In the genomic region with DNA sequence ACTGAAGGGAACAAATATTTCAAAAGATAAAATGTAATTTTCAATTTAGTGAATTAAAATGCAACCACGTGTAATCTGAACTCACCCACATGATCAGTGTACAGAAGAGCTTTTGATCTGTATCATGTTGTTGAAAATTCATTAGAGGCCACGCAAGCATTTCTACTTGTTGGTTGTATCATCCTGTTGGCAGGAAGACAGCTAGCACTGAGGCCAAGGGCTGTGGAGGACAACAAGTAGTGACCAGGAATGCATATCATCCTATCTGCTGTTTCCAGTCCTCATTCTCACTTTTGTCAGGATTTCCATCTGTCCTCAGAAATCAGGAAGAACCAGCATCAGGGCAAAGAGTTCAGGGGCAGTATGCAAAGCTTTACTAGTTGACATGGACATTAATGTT, we compare ENCODE assay signal across 14 cellular contexts. TPM values are rescaled to one million over a fixed set of nuclear protein-coding genes. Genes with fewer than 3 reads are reported as not detected.
DNase-seq lines count a peak whose midpoint lies in the region; ATAC-seq and TF ChIP-seq lines count a peak whose summit lies in the region.
"Had no signal": no experiment of that assay in that cellular context is flagged by ENCODE, and none has a peak within 500 bp of the region (broad histone marks: within the 10 kb centered on the region; RNA-seq: fewer than 3 reads in every experiment).

No MANE protein-coding gene starts in this region.

- H2AK5ac ChIP-seq in IMR-90 (ENCODE audit: low read depth, low read length) (peak overlapping the region; percentile 38; the same call in 1 of the 2 replicates), neuronal stem cell (ENCODE audit: low read depth, low read length) (no peak overlapping the region)

- H3K4me3 ChIP-seq in IMR-90 (ENCODE audit: insufficient read depth, low read depth, low read length) (no peak overlapping the region), fibroblast of villous mesenchyme (ENCODE audit: low read depth, low read length) (no peak overlapping the region), neuronal stem cell (ENCODE audit: low read length in 2 of 2) (no peak overlapping the region)
- H3K4me3 ChIP-seq: BLaER1 treated with 17β-estradiol and CSF1 and Interleukin-3, amounts not matched to agents 10 nM and 100 nM; GM23338 had no signal

- ATAC-seq in IMR-90 (ENCODE audit: low read depth) = no peak

- H4K91ac ChIP-seq in IMR-90 (ENCODE audit: insufficient read depth, low read depth, low read length) = no peak overlapping the region
- no peak overlapping the region for H4K91ac ChIP-seq in neuronal stem cell (ENCODE audit: low read depth, low read length, poor library complexity)

- H3K9me3 ChIP-seq in IMR-90 (ENCODE audit: control insufficient read depth, insufficient read depth, low read length) (no peaks in the 10 kb centered on the region), neuronal stem cell (replicated peaks in 1 of 2; ENCODE audit: control insufficient read depth in 2 of 2, insufficient read depth in 1 of 2, low read depth in 1 of 2, low read length in 2 of 2) (peaks cover 0 to 10% of the 10 kb centered on the region in 2 donors)

- no peak overlapping the region for H3K23ac ChIP-seq in IMR-90 (ENCODE audit: low read depth, low read length)
- no peak overlapping the region for H3K23ac ChIP-seq in neuronal stem cell (ENCODE audit: low read depth, low read length, poor library complexity)

- H3K4me1 ChIP-seq in IMR-90 (ENCODE audit: control insufficient read depth, insufficient read depth, low read length) = peaks cover 7% of the 10 kb centered on the region; the same call in 1 of the 2 replicates
- no peaks in the 10 kb centered on the region for H3K4me1 ChIP-seq in neuronal stem cell (ENCODE audit: control insufficient read depth in 2 of 2, insufficient read depth in 1 of 2, low read depth in 1 of 2, low read length in 2 of 2)

- H4K8ac ChIP-seq in IMR-90 (ENCODE audit: low read depth in 2 of 2, low read length in 2 of 2) (no peak overlapping the region), neuronal stem cell (ENCODE audit: low read depth, low read length) (no peak overlapping the region)

- no peak overlapping the region for H2BK12ac ChIP-seq in neuronal stem cell (ENCODE audit: low read length)

- H3K4me3 Mint-ChIP-seq in MCF 10A (ENCODE audit: unreplicated experiment) = no peak overlapping the region
- H3K4me3 Mint-ChIP-seq: CD4-positive, CD25-positive, alpha-beta regulatory T cell; GM23338 had no signal

- no peak for TF ChIP-seq RAD21 in IMR-90 (IDR thresholded peaks at IDR 0.05; ENCODE audit: low read length)

- no peak overlapping the region for H3K56ac ChIP-seq in IMR-90 (ENCODE audit: extremely low read depth, insufficient read depth, low read length)

- H3K9me3 Mint-ChIP-seq in MCF 10A (ENCODE audit: unreplicated experiment) = no peaks in the 10 kb centered on the region

- H3K36me3 Mint-ChIP-seq in MCF 10A (ENCODE audit: insufficient read depth, unreplicated experiment) = no peaks in the 10 kb centered on the region

- H2BK15ac ChIP-seq in IMR-90 (ENCODE audit: low read depth, low read length) (no peak overlapping the region), neuronal stem cell (ENCODE audit: low read length) (no peak overlapping the region)

- no peaks in the 10 kb centered on the region for H3K27me3 Mint-ChIP-seq in MCF 10A (ENCODE audit: insufficient read depth, unreplicated experiment)
- H3K27me3 Mint-ChIP-seq: CD4-positive, CD25-positive, alpha-beta regulatory T cell had no signal

- H3K27ac ChIP-seq in IMR-90 (ENCODE audit: insufficient read depth, low read length) (no peak overlapping the region), neuronal stem cell (replicated peaks; ENCODE audit: low read length) (no peak overlapping the region)
- H3K27ac ChIP-seq: BLaER1 treated with 17β-estradiol and CSF1 and Interleukin-3, amounts not matched to agents 10 nM and 100 nM; HL-60 had no signal

- intact Hi-C loops in MCF 10A (cut with micrococcal nuclease) (no loop called here), IMR-90 (cut with micrococcal nuclease) (no loop called here)

- H3K4ac ChIP-seq in IMR-90 (ENCODE audit: low read depth, low read length) (no peak overlapping the region), neuronal stem cell (ENCODE audit: low read length) (no peak overlapping the region)

- no peaks in the 10 kb centered on the region for H3K4me1 Mint-ChIP-seq in MCF 10A (ENCODE audit: insufficient read depth, unreplicated experiment)

- POLR2A ChIA-PET in MCF 10A (lab: Yijun Ruan, JAX) = no interaction called here
- POLR2A ChIA-PET in IMR-90 (lab: Charles Lee; ENCODE audit: unreplicated experiment) = no interaction called here

- DNase-seq in T47D (ENCODE audit: low read depth in 1 of 2, low spot score in 1 of 2) (peak; percentile 12 to 18), MCF 10A (ENCODE audit: unreplicated experiment) (no peak), IMR-90 (no peak), fibroblast of villous mesenchyme (ENCODE audit: low read depth) (peak; percentile 21), NCI-H2171 (lab: John Stamatoyannopoulos, UW) (no peak), neuronal stem cell (ENCODE audit: low spot score) (no peak), dermis blood vessel endothelial cell (no peak)
- DNase-seq: 8988T; CD4-positive, CD25-positive, alpha-beta regulatory T cell; DMS53; H7 had no signal

- H2BK20ac ChIP-seq in IMR-90 (ENCODE audit: low read depth, low read length) = no peak overlapping the region

- H3K18ac ChIP-seq in IMR-90 (ENCODE audit: low read depth, low read length) = no peak overlapping the region
- no peak overlapping the region for H3K18ac ChIP-seq in neuronal stem cell (ENCODE audit: low read length)

- BruUV-seq in MCF 10A (replicated peaks; lab: Mats Ljungman, UMichigan) (no TSS peak), IMR-90 (replicated peaks; lab: Mats Ljungman, UMichigan) (no TSS peak)

- no peak for TF ChIP-seq POLR2A in IMR-90 (IDR thresholded peaks at IDR 0.05; ENCODE audit: low read depth, low read length)

- H2AFZ ChIP-seq in IMR-90 (replicated peaks; ENCODE audit: low read length, poor library complexity) (no peak overlapping the region), neuronal stem cell (ENCODE audit: low read length) (no peak overlapping the region)
- H2AFZ ChIP-seq: GM23338 had no signal

- no peak overlapping the region for H4K5ac ChIP-seq in IMR-90 (ENCODE audit: low read depth, low read length)

- H2AK9ac ChIP-seq in IMR-90 (replicated peaks; ENCODE audit: low read depth, low read length, poor library complexity) = no peak overlapping the region

- no peaks in the 10 kb centered on the region for H3K9me1 ChIP-seq in IMR-90 (ENCODE audit: insufficient read depth, low read length)

- H3K27ac Mint-ChIP-seq in MCF 10A (ENCODE audit: low read depth, unreplicated experiment) = no peak overlapping the region
- H3K27ac Mint-ChIP-seq: GM23338 had no signal

- H3K79me1 ChIP-seq in IMR-90 (ENCODE audit: low read depth in 1 of 2, low read length in 2 of 2) = no peaks in the 10 kb centered on the region
- no peaks in the 10 kb centered on the region for H3K79me1 ChIP-seq in neuronal stem cell (ENCODE audit: low read depth, low read length)

- CTCF ChIA-PET in MCF 10A (lab: Yijun Ruan, JAX) = interaction anchor here (0.8 kb wide), 1 partner anchor 12 kb away, joined by 3 read pairs; no protein-coding TSS in a partner anchor
- CTCF ChIA-PET in IMR-90 (lab: Yijun Ruan, JAX) = no interaction called here

- H2BK5ac ChIP-seq in IMR-90 (ENCODE audit: low read depth, low read length, poor library complexity, severe bottlenecking) (no peak overlapping the region), neuronal stem cell (ENCODE audit: low read length) (no peak overlapping the region)

- H3K36me3 ChIP-seq in IMR-90 (ENCODE audit: control insufficient read depth, insufficient read depth, low read length) (no peaks in the 10 kb centered on the region), neuronal stem cell (replicated peaks in 1 of 2; ENCODE audit: control insufficient read depth in 2 of 2, insufficient read depth in 2 of 2, low read length in 2 of 2) (no peaks in the 10 kb centered on the region)
- H3K36me3 ChIP-seq: BLaER1 treated with 17β-estradiol and CSF1 and Interleukin-3, amounts not matched to agents 10 nM and 100 nM had no signal

- H3K9ac ChIP-seq in IMR-90 (ENCODE audit: low read depth, low read length) = no peak overlapping the region
- no peak overlapping the region for H3K9ac ChIP-seq in neuronal stem cell (ENCODE audit: low read depth, low read length, poor library complexity)
- H3K9ac ChIP-seq: BLaER1 treated with 17β-estradiol and CSF1 and Interleukin-3, amounts not matched to agents 10 nM and 100 nM had no signal

- in situ Hi-C loops in T47D (cut with HindIII; ENCODE audit: low pct_unique_long_range_greater_than_20kb, low sequenced_read_pairs) (no loop called here), IMR-90 (cut with MboI; ENCODE audit: low sequenced_read_pairs) (no loop called here)

- H4K20me1 ChIP-seq in IMR-90 (ENCODE audit: insufficient read depth, low read length) = no peaks in the 10 kb centered on the region
- H4K20me1 ChIP-seq: BLaER1 treated with 17β-estradiol and CSF1 and Interleukin-3, amounts not matched to agents 10 nM and 100 nM had no signal

- H3K14ac ChIP-seq in IMR-90 (replicated peaks; ENCODE audit: low read depth, low read length) (no peak overlapping the region), neuronal stem cell (ENCODE audit: low read length) (no peak overlapping the region)

- dilution Hi-C loops in IMR-90 (cut with HindIII; ENCODE audit: low sequenced_read_pairs, unreplicated experiment) = no loop called here

- H3K27me3 ChIP-seq in IMR-90 (ENCODE audit: control insufficient read depth, insufficient read depth, low read length) = no peaks in the 10 kb centered on the region
- no peaks in the 10 kb centered on the region for H3K27me3 ChIP-seq in neuronal stem cell (ENCODE audit: control insufficient read depth in 3 of 3, insufficient read depth in 3 of 3, low read depth in 1 of 3, low read length in 3 of 3)

- WGBS in IMR-90 (ENCODE audit: extremely low coverage in 2 of 2, insufficient read length in 1 of 2), 2 experiments = no CpG with 5 or more reads among the region's 2 CpGs
- no CpG with 5 or more reads among the region's 2 CpGs for WGBS in neuronal stem cell (ENCODE audit: extremely low coverage in 2 of 2, insufficient read length in 2 of 2, insufficient replicate concordance in 1 of 2), 2 donors

- H3K4me2 ChIP-seq in IMR-90 (ENCODE audit: low read depth, low read length) = no peak overlapping the region
- no peak overlapping the region for H3K4me2 ChIP-seq in neuronal stem cell (ENCODE audit: insufficient read depth, low read length, poor library complexity, severe bottlenecking)
- H3K4me2 ChIP-seq: BLaER1 treated with 17β-estradiol and CSF1 and Interleukin-3, amounts not matched to agents 10 nM and 100 nM; GM23338 had no signal

- no peak for TF ChIP-seq CTCF in MCF 10A (IDR thresholded peaks at IDR 0.05; ENCODE audit: unreplicated experiment)
- TF ChIP-seq CTCF in IMR-90 (conservative IDR thresholded peaks at IDR 0.05; ENCODE audit: low read depth, low read length) = no peak
- TF ChIP-seq CTCF in fibroblast of villous mesenchyme (IDR thresholded peaks at IDR 0.05; ENCODE audit: insufficient read depth, low read depth, low read length) = no peak

- H2BK120ac ChIP-seq in IMR-90 (ENCODE audit: low read depth, low read length) (no peak overlapping the region), neuronal stem cell (ENCODE audit: low read depth, low read length) (no peak overlapping the region)

RNA-seq across cellular contexts. Expression of a gene that starts 29.9 kb away (rescaled TPM):
- 82.2 and 90.4 TPM in 2 replicates for total RNA-seq in MCF 10A (2022)
- 192 and 322 TPM in 2 replicates for total RNA-seq in IMR-90 (2012; rRNA removed)
- 261 and 325 TPM in 2 replicates for polyA plus RNA-seq in IMR-90 (2012; rRNA removed)
- polyA plus RNA-seq in IMR-90 (2012; cell fraction: cytosol; rRNA removed) = 28.4 and 79.6 TPM in 2 replicates
- 30.5 and 89.8 TPM in 2 replicates for polyA plus RNA-seq in IMR-90 (2012; cell fraction: nucleus; rRNA removed; ENCODE audit: low replicate concordance)
- 78.0 and 228 TPM in 2 replicates for total RNA-seq in fibroblast of villous mesenchyme
- 325 TPM for polyA plus RNA-seq in neuronal stem cell (2013, experiment 1 of 2)
- 323 TPM for polyA plus RNA-seq in neuronal stem cell (2013, experiment 2 of 2)
- total RNA-seq in dermis blood vessel endothelial cell = 115 and 161 TPM in 2 replicates

RNA-seq across cellular contexts. Expression of a gene that starts 37.2 kb away (rescaled TPM):
- total RNA-seq in MCF 10A (2022) (36.4 and 38.9 TPM in 2 replicates), IMR-90 (2012; rRNA removed) (18.8 and 19.7 TPM in 2 replicates), fibroblast of villous mesenchyme (23.3 and 27.4 TPM in 2 replicates), dermis blood vessel endothelial cell (30.0 and 30.1 TPM in 2 replicates)
- polyA plus RNA-seq in IMR-90 (2012; rRNA removed) = 14.4 and 16.4 TPM in 2 replicates
- 5.2 and 5.9 TPM in 2 replicates for polyA plus RNA-seq in IMR-90 (2012; cell fraction: cytosol; rRNA removed)
- polyA plus RNA-seq in IMR-90 (2012; cell fraction: nucleus; rRNA removed; ENCODE audit: low replicate concordance) = 28.0 and 65.2 TPM in 2 replicates
- polyA plus RNA-seq in neuronal stem cell (2013, experiment 1 of 2) = 75.3 TPM
- 79.8 TPM for polyA plus RNA-seq in neuronal stem cell (2013, experiment 2 of 2)

Comparison
In these comparisons a context has a peak if more than half of its experiments do, and no peak if none do; other contexts are left out.
1. DNase-seq: peak in T47D (2 of 2) and fibroblast of villous mesenchyme (single experiment); none in MCF 10A (single experiment), IMR-90 (single experiment), NCI-H2171 (single experiment), neuronal stem cell (single experiment) and dermis blood vessel endothelial cell (single experiment).